18 cellular contexts compared by ENCODE assay signal in the genomic region with DNA sequence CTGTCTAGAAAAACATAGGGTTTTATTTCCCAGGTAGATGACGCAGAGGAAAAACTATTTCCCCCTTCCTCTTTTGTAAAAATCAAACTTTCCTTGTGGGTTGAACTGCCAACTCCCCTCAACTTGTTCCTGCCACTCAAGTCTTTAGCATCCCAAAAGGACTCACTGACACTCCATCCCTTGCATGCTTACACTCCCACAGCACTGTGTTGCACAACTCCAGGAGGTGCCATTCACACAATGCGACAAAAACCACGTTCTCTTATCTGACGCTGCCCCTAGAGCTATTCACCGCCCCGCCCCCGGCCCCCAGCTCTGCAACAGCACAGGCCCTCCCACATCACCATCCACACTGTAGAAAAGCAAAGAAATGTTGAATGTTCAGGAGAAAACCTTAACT.
"Had no signal": no experiment of that assay in that cellular context is flagged by ENCODE, and none has a peak within 500 bp of the region (broad histone marks: within the 10 kb centered on the region; RNA-seq: fewer than 3 reads in every experiment).

No MANE protein-coding gene starts in this region.

- FAIRE-seq: bronchial epithelial cell, islet of Langerhans, pancreas had no signal

- H3K27me3 ChIP-seq: colonic mucosa, esophagus squamous epithelium, gastrocnemius medialis, pancreas, thyroid gland, upper lobe of right lung had no signal

- DNase-seq: activated CD4-positive, alpha-beta memory T cell treated with anti-CD3 and anti-CD28 coated beads, Interleukin-2, amount 10 ng/mL, durations not matched to agents 7 days and 5 days; activated CD4-positive, alpha-beta T cell treated with anti-CD3 and anti-CD28 coated beads, Interleukin-2, amount 10 ng/mL, durations not matched to agents 24 days and 14 days; activated effector memory CD4-positive, alpha-beta T cell treated with Interleukin-2 at 50 U/mL for 16 hours; activated naive CD4-positive, alpha-beta T cell treated with anti-CD3 and anti-CD28 coated beads for 36 hours; activated T-cell treated with anti-CD3 and anti-CD28 coated beads, Interleukin-2, amount 50 U/mL, for 72 hours; colonic mucosa; esophagus squamous epithelium; gastrocnemius medialis; pancreas; psoas muscle; right cardiac atrium; stimulated activated CD4-positive, alpha-beta T cell treated with anti-CD3 and anti-CD28 coated beads, Interleukin-12 subunit alpha, Interleukin-12 subunit beta, amount 100 ng/mL, for 4 hours; stimulated activated CD4-positive, alpha-beta T cell treated with anti-CD3 and anti-CD28 coated beads, Interleukin-4, amount 100 ng/mL, for 4 hours; T1000; thyroid gland; upper lobe of right lung had no signal

- H3K27ac ChIP-seq: colonic mucosa, gastrocnemius medialis, pancreas, psoas muscle, upper lobe of right lung had no signal

- H3K36me3 ChIP-seq: colonic mucosa, gastrocnemius medialis, pancreas, thyroid gland, upper lobe of right lung had no signal

- H3K4me1 ChIP-seq: colonic mucosa, esophagus squamous epithelium, pancreas, psoas muscle, upper lobe of right lung had no signal

- H3K4me3 ChIP-seq: colonic mucosa, esophagus squamous epithelium, gastrocnemius medialis, pancreas, psoas muscle, thyroid gland, upper lobe of right lung had no signal

- H3K9me3 ChIP-seq: colonic mucosa, esophagus squamous epithelium, gastrocnemius medialis, pancreas, psoas muscle, thyroid gland, upper lobe of right lung had no signal
